Comparison of ENCODE assay signal across 9 cellular contexts in the genomic region with DNA sequence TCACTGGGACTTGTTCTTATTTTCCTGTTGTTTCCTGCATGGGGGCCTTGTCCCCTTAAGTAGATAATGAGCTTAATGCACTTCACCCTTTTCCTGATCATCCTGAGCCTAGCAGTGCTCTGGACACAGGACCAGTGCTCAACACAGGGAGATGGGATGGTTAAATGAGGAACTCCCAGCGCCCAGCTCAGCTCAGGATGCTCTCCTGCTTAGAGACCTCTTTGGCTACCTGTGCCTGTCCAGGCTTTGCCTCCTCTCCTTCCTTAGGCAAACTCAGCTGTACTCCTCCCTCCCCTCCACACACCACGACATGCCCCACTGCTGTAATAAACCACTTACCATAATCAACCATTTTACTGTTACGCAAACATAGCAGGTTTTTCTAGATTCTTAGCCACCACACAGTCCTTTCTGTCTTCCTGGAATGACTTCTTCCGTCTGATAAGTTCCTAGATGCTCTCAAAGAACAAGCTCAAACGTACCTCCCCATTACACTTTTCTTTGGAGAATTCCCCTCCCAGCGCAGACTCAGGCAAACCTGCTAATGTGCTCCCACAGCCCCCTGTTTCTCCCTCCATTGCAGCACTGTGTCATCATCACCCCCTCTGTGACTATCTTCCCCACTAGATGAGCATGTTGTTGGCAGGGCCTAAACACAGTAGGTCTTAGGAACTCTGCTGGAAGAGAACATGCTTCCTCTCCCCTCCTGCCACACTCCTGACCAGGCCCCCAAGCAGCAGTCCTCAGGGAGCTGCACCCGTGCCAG.
DNase-seq lines count a peak whose midpoint lies in the region; ATAC-seq and TF ChIP-seq lines count a peak whose summit lies in the region.
"Had no signal": no experiment of that assay in that cellular context is flagged by ENCODE, and none has a peak within 500 bp of the region (broad histone marks: within the 10 kb centered on the region; RNA-seq: fewer than 3 reads in every experiment).

No MANE protein-coding gene starts in this region.

- peak overlapping the region; percentile 63 for H2AK9ac ChIP-seq in IMR-90 (replicated peaks; ENCODE audit: low read depth, low read length, poor library complexity)

- POLR2A ChIA-PET in IMR-90 (lab: Charles Lee; ENCODE audit: unreplicated experiment), result interaction anchor here (0.6 to 1.0 kb wide), 3 partner anchors 8 to 136 kb away, joined by 3 read pairs; no protein-coding TSS in a partner anchor

- H3K9me1 ChIP-seq in IMR-90 (ENCODE audit: insufficient read depth, low read length), result peaks cover 36% of the 10 kb centered on the region

- H3K14ac ChIP-seq in IMR-90 (replicated peaks; ENCODE audit: low read depth, low read length), result peak overlapping the region; percentile 8

- TF ChIP-seq CTCF in IMR-90 (conservative IDR thresholded peaks at IDR 0.05; ENCODE audit: low read depth, low read length) (no peak), parathyroid adenoma (IDR thresholded peaks at IDR 0.05) (no peak), body of pancreas (IDR thresholded peaks at IDR 0.05) (no peak)

- H2BK120ac ChIP-seq in IMR-90 (ENCODE audit: low read depth, low read length), result peak overlapping the region; percentile 83

- H3K18ac ChIP-seq in IMR-90 (ENCODE audit: low read depth, low read length), result peak overlapping the region; percentile 71; the same call in 1 of the 2 replicates

- peak overlapping the region; percentile 82 for H2AK5ac ChIP-seq in IMR-90 (ENCODE audit: low read depth, low read length)

- no peaks in the 10 kb centered on the region for H4K20me1 ChIP-seq in IMR-90 (ENCODE audit: insufficient read depth, low read length)

- H4K8ac ChIP-seq in IMR-90 (ENCODE audit: low read depth in 2 of 2, low read length in 2 of 2), result peak overlapping the region; percentile 30 to 81

- H3K4me2 ChIP-seq in IMR-90 (ENCODE audit: low read depth, low read length) (no peak overlapping the region; the same call in 1 of the 2 replicates), parathyroid adenoma (ENCODE audit: low read length) (peak overlapping the region; percentile 26)

- H2BK15ac ChIP-seq in IMR-90 (ENCODE audit: low read depth, low read length), result peak overlapping the region; percentile 69; the same call in 2 of the 3 replicates

- CTCF ChIA-PET in IMR-90 (lab: Yijun Ruan, JAX), result interaction anchor here (2.0 kb wide), 1 partner anchor 13 kb away, joined by 5 read pairs; no protein-coding TSS in a partner anchor

- H3K27ac Mint-ChIP-seq in activated naive CD8-positive, alpha-beta T cell treated with anti-CD3 and anti-CD28 coated beads, Interleukin-2, amount 50 U/mL, for 24 hours, result peak overlapping the region; percentile 92

- H4K91ac ChIP-seq in IMR-90 (ENCODE audit: insufficient read depth, low read depth, low read length), result peak overlapping the region; percentile 92

- peak overlapping the region; percentile 70 for H2BK20ac ChIP-seq in IMR-90 (ENCODE audit: low read depth, low read length)

- H3K27me3 ChIP-seq in IMR-90 (ENCODE audit: control insufficient read depth, insufficient read depth, low read length) (no peaks in the 10 kb centered on the region), parathyroid adenoma (ENCODE audit: control insufficient read depth, insufficient read depth, low read length) (no peaks in the 10 kb centered on the region), body of pancreas (no peaks in the 10 kb centered on the region)

- dilution Hi-C loops in IMR-90 (cut with HindIII; ENCODE audit: low sequenced_read_pairs, unreplicated experiment), result no loop called here

- H3K56ac ChIP-seq in IMR-90 (ENCODE audit: extremely low read depth, insufficient read depth, low read length), result peak overlapping the region; percentile 19; the same call in 1 of the 2 replicates

- BruUV-seq in IMR-90 (replicated peaks; lab: Mats Ljungman, UMichigan), result no TSS peak

- H3K27ac ChIP-seq in IMR-90 (ENCODE audit: insufficient read depth, low read length) (peak overlapping the region; percentile 70), parathyroid adenoma (no peak overlapping the region), body of pancreas (no peak overlapping the region)

- peak overlapping the region; percentile 78 for H3K4me3 Mint-ChIP-seq in activated naive CD8-positive, alpha-beta T cell treated with anti-CD3 and anti-CD28 coated beads, Interleukin-2, amount 50 U/mL, for 24 hours

- in situ Hi-C loops in IMR-90 (cut with MboI; ENCODE audit: low sequenced_read_pairs), result no loop called here

- no peak overlapping the region for H3K4me3 ChIP-seq in IMR-90 (ENCODE audit: insufficient read depth, low read depth, low read length)
- H3K4me3 ChIP-seq in parathyroid adenoma (ENCODE audit: low read depth, low read length), result no peak overlapping the region
- no peak overlapping the region for H3K4me3 ChIP-seq in body of pancreas
- H3K4me3 ChIP-seq: HAP-1 had no signal

- H3K4ac ChIP-seq in IMR-90 (ENCODE audit: low read depth, low read length), result peak overlapping the region; percentile 93

- H3K9ac ChIP-seq in IMR-90 (ENCODE audit: low read depth, low read length) (peak overlapping the region; percentile 48; the same call in 1 of the 2 replicates), parathyroid adenoma (no peak overlapping the region)

- H4K5ac ChIP-seq in IMR-90 (ENCODE audit: low read depth, low read length), result peak overlapping the region; percentile 61

- TF ChIP-seq RAD21 in IMR-90 (IDR thresholded peaks at IDR 0.05; ENCODE audit: low read length), result no peak

- TF ChIP-seq POLR2A in IMR-90 (IDR thresholded peaks at IDR 0.05; ENCODE audit: low read depth, low read length) (no peak), body of pancreas (IDR thresholded peaks at IDR 0.05) (no peak)

- peak; percentile 27 for DNase-seq in IMR-90
- DNase-seq in activated naive CD8-positive, alpha-beta T cell treated with anti-CD3 and anti-CD28 coated beads, Interleukin-2, amount 50 U/mL, for 24 hours, result no peak
- no peak for DNase-seq in midbrain (lab: John Stamatoyannopoulos, UW)
- DNase-seq in dermis blood vessel endothelial cell, result no peak
- DNase-seq in body of pancreas, result no peak

- intact Hi-C loops in IMR-90 (cut with micrococcal nuclease), result no loop called here
- intact Hi-C loops in body of pancreas (cut with DNase I), result no loop called here

- peaks cover 64% of the 10 kb centered on the region for H3K36me3 ChIP-seq in IMR-90 (ENCODE audit: control insufficient read depth, insufficient read depth, low read length)
- H3K36me3 ChIP-seq in parathyroid adenoma (ENCODE audit: control insufficient read depth, insufficient read depth, low read length), result no peaks in the 10 kb centered on the region
- H3K36me3 ChIP-seq in body of pancreas (replicated peaks in 1 of 2; ENCODE audit: insufficient read depth in 1 of 2, low read depth in 2 of 2), result no peaks in the 10 kb centered on the region
- H3K36me3 ChIP-seq: HAP-1 had no signal

- H2AFZ ChIP-seq in IMR-90 (replicated peaks; ENCODE audit: low read length, poor library complexity) (peak overlapping the region; percentile 33), parathyroid adenoma (peak overlapping the region; percentile 56)

- H3K79me2 ChIP-seq in parathyroid adenoma, result no peaks in the 10 kb centered on the region

- peaks cover 54% of the 10 kb centered on the region for H3K4me1 Mint-ChIP-seq in activated naive CD8-positive, alpha-beta T cell treated with anti-CD3 and anti-CD28 coated beads, Interleukin-2, amount 50 U/mL, for 24 hours

- ATAC-seq in GM18858 (IDR thresholded peaks at IDR 0.05; ENCODE audit: unreplicated experiment), result peak; percentile 14
- ATAC-seq in IMR-90 (ENCODE audit: low read depth), result peak; percentile 15
- ATAC-seq in activated naive CD8-positive, alpha-beta T cell treated with anti-CD3 and anti-CD28 coated beads, Interleukin-2, amount 50 U/mL, for 24 hours, result peak; percentile 12
- no peak for ATAC-seq in HG03045 (IDR thresholded peaks at IDR 0.05; ENCODE audit: unreplicated experiment)
- ATAC-seq in body of pancreas, result no peak

- peaks cover 75% of the 10 kb centered on the region for H3K36me3 Mint-ChIP-seq in activated naive CD8-positive, alpha-beta T cell treated with anti-CD3 and anti-CD28 coated beads, Interleukin-2, amount 50 U/mL, for 24 hours (ENCODE audit: low read depth)

- H3K9me3 ChIP-seq in IMR-90 (ENCODE audit: control insufficient read depth, insufficient read depth, low read length), result no peaks in the 10 kb centered on the region
- H3K9me3 ChIP-seq in parathyroid adenoma (ENCODE audit: control insufficient read depth, low read length), result no peaks in the 10 kb centered on the region
- H3K9me3 ChIP-seq in body of pancreas, result no peaks in the 10 kb centered on the region
- H3K9me3 ChIP-seq: HAP-1 had no signal

- no peaks in the 10 kb centered on the region for H3K27me3 Mint-ChIP-seq in activated naive CD8-positive, alpha-beta T cell treated with anti-CD3 and anti-CD28 coated beads, Interleukin-2, amount 50 U/mL, for 24 hours

- peak overlapping the region; percentile 88 for H3K23ac ChIP-seq in IMR-90 (ENCODE audit: low read depth, low read length)

- H3K4me1 ChIP-seq in IMR-90 (ENCODE audit: control insufficient read depth, insufficient read depth, low read length) (peaks cover 18% of the 10 kb centered on the region), parathyroid adenoma (peaks cover 6% of the 10 kb centered on the region), body of pancreas (peaks cover 25% of the 10 kb centered on the region)
- H3K4me1 ChIP-seq: HAP-1 had no signal

- H2BK5ac ChIP-seq in IMR-90 (ENCODE audit: low read depth, low read length, poor library complexity, severe bottlenecking), result peak overlapping the region; percentile 85

- H3K79me1 ChIP-seq in IMR-90 (ENCODE audit: low read depth in 1 of 2, low read length in 2 of 2), result peaks cover 44 to 85% of the 10 kb centered on the region in 2 experiments

- 70% methylated on average over 6 of the region's 7 CpGs; no CpG with 5 or more reads in 1 of the 2 experiments for WGBS in IMR-90 (ENCODE audit: extremely low coverage in 2 of 2, insufficient read length in 1 of 2), 2 experiments
- WGBS in body of pancreas, 2 donors, result 73 to 81% methylated on average over 7 of the region's 7 CpGs

- H3K9me3 Mint-ChIP-seq in activated naive CD8-positive, alpha-beta T cell treated with anti-CD3 and anti-CD28 coated beads, Interleukin-2, amount 50 U/mL, for 24 hours, result no peaks in the 10 kb centered on the region

TF ChIP-seq in IMR-90, 13 proteins besides CTCF, POLR2A, EP300 and RAD21:
- TF ChIP-seq ELK1 (IDR thresholded peaks at IDR 0.05; ENCODE audit: borderline replicate concordance, low read depth, low read length) (no peak), CEBPB (IDR thresholded peaks at IDR 0.05; ENCODE audit: low read depth, low read length) (peak; percentile 30; the same call in 1 of the 2 replicates)

Comparison
In these comparisons a context has a peak if more than half of its experiments do, and no peak if none do; other contexts are left out.
1. ATAC-seq: peak in GM18858 (single experiment), IMR-90 (single experiment) and activated naive CD8-positive, alpha-beta T cell treated with anti-CD3 and anti-CD28 coated beads, Interleukin-2, amount 50 U/mL, for 24 hours (single experiment); none in HG03045 (single experiment) and body of pancreas (single experiment).